14 cellular contexts compared by ENCODE assay signal in the genomic region with DNA sequence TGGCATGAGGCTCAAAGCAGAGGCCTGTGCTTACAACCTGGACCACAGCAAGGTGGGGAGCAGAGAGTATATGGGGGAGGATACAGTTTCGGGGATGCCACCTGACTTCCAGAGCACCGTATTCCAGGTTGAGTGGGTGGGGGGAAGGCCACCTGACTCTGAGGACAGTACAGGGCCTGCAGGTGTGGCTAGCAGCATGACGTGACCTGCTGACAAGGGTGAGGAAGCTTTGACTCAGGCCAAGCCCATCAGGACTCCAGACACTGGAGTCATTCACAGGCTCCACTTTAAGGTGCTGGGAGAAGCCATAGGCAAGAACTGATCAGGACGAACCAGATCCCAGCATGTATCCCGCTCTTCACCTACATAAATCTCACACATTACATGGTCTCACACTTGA. TPM values are rescaled to one million over a fixed set of nuclear protein-coding genes. Genes with fewer than 3 reads are reported as not detected.
A peak's percentile ranks its signal among the peaks of the same experiment; 100 is the strongest.
DNase-seq lines count a peak whose midpoint lies in the region; ATAC-seq and TF ChIP-seq lines count a peak whose summit lies in the region.
"Had no signal": no experiment of that assay in that cellular context is flagged by ENCODE, and none has a peak within 500 bp of the region (broad histone marks: within the 10 kb centered on the region; RNA-seq: fewer than 3 reads in every experiment).

No MANE protein-coding gene starts in this region.

- no peaks in the 10 kb centered on the region for H3K27me3 ChIP-seq in BLaER1 treated with 17β-estradiol and CSF1 and Interleukin-3, amounts not matched to agents 10 nM and 100 nM
- no peaks in the 10 kb centered on the region for H3K27me3 ChIP-seq in IMR-90 (ENCODE audit: control insufficient read depth, insufficient read depth, low read length)
- no peaks in the 10 kb centered on the region for H3K27me3 ChIP-seq in colonic mucosa
- H3K27me3 ChIP-seq in endodermal cell (ENCODE audit: control insufficient read depth, insufficient read depth, low read length, poor library complexity, severe bottlenecking), result no peaks in the 10 kb centered on the region
- H3K27me3 ChIP-seq: neutrophil had no signal

- H2AK9ac ChIP-seq in IMR-90 (replicated peaks; ENCODE audit: low read depth, low read length, poor library complexity), result peak overlapping the region; percentile 68

- H2BK20ac ChIP-seq in IMR-90 (ENCODE audit: low read depth, low read length), result no peak overlapping the region

- H3K4me1 ChIP-seq in BLaER1 treated with 17β-estradiol and CSF1 and Interleukin-3, amounts not matched to agents 10 nM and 100 nM, result peaks cover 71 to 100% (median 92%) of the 10 kb centered on the region in 10 experiments
- H3K4me1 ChIP-seq in IMR-90 (ENCODE audit: control insufficient read depth, insufficient read depth, low read length), result peaks cover 17% of the 10 kb centered on the region
- no peaks in the 10 kb centered on the region for H3K4me1 ChIP-seq in colonic mucosa
- H3K4me1 ChIP-seq in endodermal cell (ENCODE audit: control insufficient read depth, insufficient read depth, low read length), result no peaks in the 10 kb centered on the region

- H2AFZ ChIP-seq in IMR-90 (replicated peaks; ENCODE audit: low read length, poor library complexity), result peak overlapping the region; percentile 68

- H3K9me3 ChIP-seq in BLaER1 treated with 17β-estradiol and CSF1 and Interleukin-3, amounts not matched to agents 10 nM and 100 nM (replicated peaks in 1 of 11), result no peaks in the 10 kb centered on the region
- H3K9me3 ChIP-seq in IMR-90 (ENCODE audit: control insufficient read depth, insufficient read depth, low read length) (no peaks in the 10 kb centered on the region), colonic mucosa (no peaks in the 10 kb centered on the region), endodermal cell (ENCODE audit: control insufficient read depth, low read length) (no peaks in the 10 kb centered on the region)
- H3K9me3 ChIP-seq: left ventricle myocardium inferior, neutrophil had no signal

- intact Hi-C loops in IMR-90 (cut with micrococcal nuclease), result no loop called here
- intact Hi-C loops in colonic mucosa (cut with DNase I), result no loop called here

- H2BK120ac ChIP-seq in IMR-90 (ENCODE audit: low read depth, low read length), result no peak overlapping the region

- no peak overlapping the region for H3K23ac ChIP-seq in IMR-90 (ENCODE audit: low read depth, low read length)

- no peak overlapping the region for H3K18ac ChIP-seq in IMR-90 (ENCODE audit: low read depth, low read length)

- no peak for TF ChIP-seq RAD21 in IMR-90 (IDR thresholded peaks at IDR 0.05; ENCODE audit: low read length)

- no peak for DNase-seq in IMR-90
- no peak for DNase-seq in central memory CD8-positive, alpha-beta T cell (ENCODE audit: low spot score in 2 of 2)
- no peak for DNase-seq in neural crest cell (ENCODE audit: low read depth, low spot score)
- DNase-seq in colonic mucosa, result no peak
- DNase-seq in T-helper 1 cell, result no peak
- no peak for DNase-seq in endodermal cell
- DNase-seq: AML-193; left ventricle myocardium inferior; NCI-H510A; stimulated activated CD8-positive, alpha-beta memory T cell treated with anti-CD3 and anti-CD28 coated beads, Interleukin-4, amount 100 ng/mL, for 48 hours had no signal

- TF ChIP-seq CTCF in IMR-90 (conservative IDR thresholded peaks at IDR 0.05; ENCODE audit: low read depth, low read length) (no peak), neural crest cell (conservative IDR thresholded peaks at IDR 0.05) (no peak), colonic mucosa (IDR thresholded peaks at IDR 0.05) (no peak), endodermal cell (conservative IDR thresholded peaks at IDR 0.05) (no peak)

- H3K79me1 ChIP-seq in IMR-90 (ENCODE audit: low read depth in 1 of 2, low read length in 2 of 2), result peaks cover 4 to 8% of the 10 kb centered on the region in 2 experiments; a peak in 2 of 4 replicates

- H4K5ac ChIP-seq in IMR-90 (ENCODE audit: low read depth, low read length), result no peak overlapping the region

- H4K20me1 ChIP-seq in BLaER1 treated with 17β-estradiol and CSF1 and Interleukin-3, amounts not matched to agents 10 nM and 100 nM, result peaks cover 0 to 82% (median 21%) of the 10 kb centered on the region in 11 experiments; a peak in 11 of 22 replicates
- H4K20me1 ChIP-seq in IMR-90 (ENCODE audit: insufficient read depth, low read length), result no peaks in the 10 kb centered on the region

- WGBS in IMR-90 (ENCODE audit: extremely low coverage in 2 of 2, insufficient read length in 1 of 2), 2 experiments, result 100% methylated on average over 2 of the region's 5 CpGs; no CpG with 5 or more reads in 1 of the 2 experiments
- 87 to 100% methylated on average over 3 to 5 of the region's 5 CpGs for WGBS in endodermal cell (ENCODE audit: insufficient coverage in 1 of 2, insufficient read length in 1 of 2), 2 experiments

- POLR2A ChIA-PET in IMR-90 (lab: Charles Lee; ENCODE audit: unreplicated experiment), result no interaction called here

- in situ Hi-C loops in IMR-90 (cut with MboI; ENCODE audit: low sequenced_read_pairs), result no loop called here

- H3K4me3 ChIP-seq in BLaER1 treated with 17β-estradiol and CSF1 and Interleukin-3, amounts not matched to agents 10 nM and 100 nM, result no peak overlapping the region
- H3K4me3 ChIP-seq in IMR-90 (ENCODE audit: insufficient read depth, low read depth, low read length) (no peak overlapping the region), colonic mucosa (no peak overlapping the region), endodermal cell (ENCODE audit: low read length) (no peak overlapping the region)
- H3K4me3 ChIP-seq: left ventricle myocardium inferior had no signal

- H3K27ac ChIP-seq in BLaER1 treated with 17β-estradiol and CSF1 and Interleukin-3, amounts not matched to agents 10 nM and 100 nM, result peak overlapping the region in 8 of 11 experiments; percentile 6 to 55 (median 28); a peak in 11 of 22 replicates
- H3K27ac ChIP-seq in IMR-90 (ENCODE audit: insufficient read depth, low read length), result no peak overlapping the region
- no peak overlapping the region for H3K27ac ChIP-seq in colonic mucosa
- no peak overlapping the region for H3K27ac ChIP-seq in endodermal cell (ENCODE audit: low read depth, low read length)
- H3K27ac ChIP-seq: left ventricle myocardium inferior, neutrophil had no signal

- H3K4me1 Mint-ChIP-seq in central memory CD8-positive, alpha-beta T cell, result peaks cover 19% of the 10 kb centered on the region
- H3K4me1 Mint-ChIP-seq in neural crest cell (peaks cover 31% of the 10 kb centered on the region), endodermal cell (peaks cover 32% of the 10 kb centered on the region)

- H2BK5ac ChIP-seq in IMR-90 (ENCODE audit: low read depth, low read length, poor library complexity, severe bottlenecking), result peak overlapping the region; percentile 9

- BruUV-seq in IMR-90 (replicated peaks; lab: Mats Ljungman, UMichigan), result no TSS peak

- H3K14ac ChIP-seq in IMR-90 (replicated peaks; ENCODE audit: low read depth, low read length), result no peak overlapping the region

- H4K91ac ChIP-seq in IMR-90 (ENCODE audit: insufficient read depth, low read depth, low read length), result no peak overlapping the region

- dilution Hi-C loops in IMR-90 (cut with HindIII; ENCODE audit: low sequenced_read_pairs, unreplicated experiment), result no loop called here

- no peaks in the 10 kb centered on the region for H3K9me3 Mint-ChIP-seq in central memory CD8-positive, alpha-beta T cell
- no peaks in the 10 kb centered on the region for H3K9me3 Mint-ChIP-seq in neural crest cell
- no peaks in the 10 kb centered on the region for H3K9me3 Mint-ChIP-seq in endodermal cell

- peaks cover 85 to 100% (median 94%) of the 10 kb centered on the region in 11 experiments for H3K36me3 ChIP-seq in BLaER1 treated with 17β-estradiol and CSF1 and Interleukin-3, amounts not matched to agents 10 nM and 100 nM
- H3K36me3 ChIP-seq in IMR-90 (ENCODE audit: control insufficient read depth, insufficient read depth, low read length) (peaks cover 9% of the 10 kb centered on the region), colonic mucosa (no peaks in the 10 kb centered on the region), endodermal cell (ENCODE audit: control insufficient read depth, insufficient read depth, low read length) (no peaks in the 10 kb centered on the region)

- peak overlapping the region; percentile 35; the same call in 1 of the 2 replicates for H2AK5ac ChIP-seq in IMR-90 (ENCODE audit: low read depth, low read length)

- H3K56ac ChIP-seq in IMR-90 (ENCODE audit: extremely low read depth, insufficient read depth, low read length), result no peak overlapping the region

- H3K27ac Mint-ChIP-seq in central memory CD8-positive, alpha-beta T cell (ENCODE audit: low read depth), result peak overlapping the region; percentile 44
- H3K27ac Mint-ChIP-seq in neural crest cell (ENCODE audit: unreplicated experiment) (peak overlapping the region; percentile 72), endodermal cell (no peak overlapping the region)

- CTCF ChIA-PET in IMR-90 (lab: Yijun Ruan, JAX), result no interaction called here

- no peak overlapping the region for H3K4me3 Mint-ChIP-seq in central memory CD8-positive, alpha-beta T cell
- H3K4me3 Mint-ChIP-seq in neural crest cell (no peak overlapping the region), endodermal cell (no peak overlapping the region)

- no peak for ATAC-seq in IMR-90 (ENCODE audit: low read depth)
- no peak for ATAC-seq in central memory CD8-positive, alpha-beta T cell (replicated peaks; ENCODE audit: extremely low read depth, poor library complexity, severe bottlenecking)
- ATAC-seq in GM21529 (IDR thresholded peaks at IDR 0.05; ENCODE audit: unreplicated experiment), result no peak
- ATAC-seq: Right ventricle myocardium inferior had no signal

- no peak overlapping the region for H2BK15ac ChIP-seq in IMR-90 (ENCODE audit: low read depth, low read length)

- H3K4me2 ChIP-seq in BLaER1 treated with 17β-estradiol and CSF1 and Interleukin-3, amounts not matched to agents 10 nM and 100 nM, result peak overlapping the region; percentile 49 to 84 (median 66)
- H3K4me2 ChIP-seq in IMR-90 (ENCODE audit: low read depth, low read length), result no peak overlapping the region

- H3K9ac ChIP-seq in BLaER1 treated with 17β-estradiol and CSF1 and Interleukin-3, amounts not matched to agents 10 nM and 100 nM, result peak overlapping the region in 6 of 11 experiments; percentile 2 to 36 (median 28); a peak in 7 of 22 replicates
- H3K9ac ChIP-seq in IMR-90 (ENCODE audit: low read depth, low read length), result no peak overlapping the region
- no peak overlapping the region for H3K9ac ChIP-seq in colonic mucosa (ENCODE audit: low read depth in 2 of 2, low read length in 2 of 2)
- H3K9ac ChIP-seq in endodermal cell (ENCODE audit: extremely low read depth, low read length, poor library complexity, severe bottlenecking), result no peak overlapping the region

- H3K9me1 ChIP-seq in IMR-90 (ENCODE audit: insufficient read depth, low read length), result peaks cover 14% of the 10 kb centered on the region

- H3K36me3 Mint-ChIP-seq in central memory CD8-positive, alpha-beta T cell (ENCODE audit: insufficient read depth), result peaks cover 19% of the 10 kb centered on the region
- H3K36me3 Mint-ChIP-seq in neural crest cell (ENCODE audit: low read depth), result no peaks in the 10 kb centered on the region
- H3K36me3 Mint-ChIP-seq in endodermal cell (ENCODE audit: low read depth), result no peaks in the 10 kb centered on the region

- H4K8ac ChIP-seq in IMR-90 (ENCODE audit: low read depth in 2 of 2, low read length in 2 of 2), result peak overlapping the region in 1 of 2 experiments; percentile 9; a peak in 1 of 4 replicates

- H3K27me3 Mint-ChIP-seq in central memory CD8-positive, alpha-beta T cell, result no peaks in the 10 kb centered on the region
- H3K27me3 Mint-ChIP-seq in neural crest cell (ENCODE audit: low read depth) (no peaks in the 10 kb centered on the region), endodermal cell (ENCODE audit: insufficient read depth) (peaks cover 15% of the 10 kb centered on the region)

- peak overlapping the region; percentile 27 for H3K4ac ChIP-seq in IMR-90 (ENCODE audit: low read depth, low read length)

- TF ChIP-seq POLR2A in IMR-90 (IDR thresholded peaks at IDR 0.05; ENCODE audit: low read depth, low read length), result no peak

RNA-seq across cellular contexts. Expression of a gene that starts 34.6 kb away (rescaled TPM):
- total RNA-seq in IMR-90 (2012; rRNA removed), result not detected in 2 replicates
- not detected in 2 replicates for polyA plus RNA-seq in IMR-90 (2012; rRNA removed)
- not detected in 2 replicates for polyA plus RNA-seq in IMR-90 (2012; cell fraction: cytosol; rRNA removed)
- polyA plus RNA-seq in IMR-90 (2012; cell fraction: nucleus; rRNA removed; ENCODE audit: low replicate concordance), result not detected in 2 replicates
- total RNA-seq in neural crest cell, result not detected in 2 replicates
- not detected for total RNA-seq in colonic mucosa
- total RNA-seq in endodermal cell, result not detected
- not detected for polyA plus RNA-seq in endodermal cell (2013, experiment 1 of 2)
- polyA plus RNA-seq in endodermal cell (2013, experiment 2 of 2), result not detected
- total RNA-seq: left ventricle myocardium inferior had no signal

Comparison
In these comparisons a context has a peak if more than half of its experiments do, and no peak if none do; other contexts are left out.
1. H3K27ac ChIP-seq: peak in BLaER1 treated with 17β-estradiol and CSF1 and Interleukin-3, amounts not matched to agents 10 nM and 100 nM (8 of 11); none in IMR-90 (single experiment), colonic mucosa (single experiment) and endodermal cell (single experiment).
2. H3K9ac ChIP-seq: peak in BLaER1 treated with 17β-estradiol and CSF1 and Interleukin-3, amounts not matched to agents 10 nM and 100 nM (6 of 11); none in IMR-90 (single experiment), colonic mucosa (0 of 2) and endodermal cell (single experiment).